ENCODE assay signal across 8 cellular contexts in genomic region chr6:41940759-41941279, GRCh38. TPM values are rescaled to one million over a fixed set of nuclear protein-coding genes. Genes with fewer than 3 reads are reported as not detected.
DNase-seq lines count a peak whose midpoint lies in the region; ATAC-seq, FAIRE-seq and TF ChIP-seq lines count a peak whose summit lies in the region.

No MANE protein-coding gene starts in this region.

- H3K27me3 ChIP-seq in GM23338 (ENCODE audit: insufficient read depth) (no peaks in the 10 kb centered on the region), Panc1 (ENCODE audit: control insufficient read depth, insufficient read depth, low read length) (no peaks in the 10 kb centered on the region), heart right ventricle (no peaks in the 10 kb centered on the region), pancreas (no peaks in the 10 kb centered on the region)

- CTCF ChIA-PET in Panc1 (lab: Charles Lee): interaction anchor here (0.5 to 0.7 kb wide), 2 partner anchors 45 to 338 kb away, joined by 3 to 4 read pairs; no protein-coding TSS in a partner anchor

- DNase-seq in C1 segment of cervical spinal cord (lab: John Stamatoyannopoulos, UW) (peak in 10 of 14 donors; percentile 29 to 66 (median 54)), GM23338 (ENCODE audit: low spot score) (peak; percentile 63), Panc1 (ENCODE audit: low read depth, low spot score) (no peak), heart right ventricle (peak; percentile 65 to 66), pancreas (peak in 5 of 6 donors; percentile 26 to 83 (median 33))
- peak; percentile 76 for DNase-seq in activated naive CD8-positive, alpha-beta T cell treated with anti-CD3 and anti-CD28 coated beads, Interleukin-2, amount 10 ng/mL, durations not matched to agents 7 days and 5 days

- H3K9me2 ChIP-seq in GM23338 (ENCODE audit: insufficient read depth): no peaks in the 10 kb centered on the region

- H3K27ac Mint-ChIP-seq in GM23338: no peak overlapping the region
- H3K27ac Mint-ChIP-seq in activated naive CD8-positive, alpha-beta T cell treated with anti-CD3 and anti-CD28 coated beads, Interleukin-2, amount 10 ng/mL, durations not matched to agents 7 days and 5 days: peak overlapping the region; percentile 94

- no peak overlapping the region; the same call in 1 of the 2 replicates for H3K27ac ChIP-seq in GM23338 (ENCODE audit: low read depth)
- peak overlapping the region; percentile 71 for H3K27ac ChIP-seq in Panc1 (ENCODE audit: low read length)
- H3K27ac ChIP-seq in heart right ventricle: peak overlapping the region; percentile 38 to 94 (median 88)
- peak overlapping the region in 2 of 4 donors; percentile 23 to 53 for H3K27ac ChIP-seq in pancreas

- peak overlapping the region; percentile 99 for H3K4me2 ChIP-seq in GM23338

- H4K20me1 ChIP-seq in GM23338 (replicated peaks; ENCODE audit: insufficient read depth): 0 out of 2 replicates have a peak, but pooled peaks cover 3% of the 10 kb centered on the region

- H3K4me3 Mint-ChIP-seq in GM23338: peak overlapping the region; percentile 91
- H3K4me3 Mint-ChIP-seq in activated naive CD8-positive, alpha-beta T cell treated with anti-CD3 and anti-CD28 coated beads, Interleukin-2, amount 10 ng/mL, durations not matched to agents 7 days and 5 days: peak overlapping the region; percentile 100

- intact Hi-C loops in Panc1 (cut with micrococcal nuclease; ENCODE audit: unreplicated experiment): no loop called here
- intact Hi-C loops in heart right ventricle (cut with DNase I): loop anchor here in 6 of 10 donors (2.0 to 5.0 kb wide), 3 partner anchors 101 to 154 kb away; partner anchors contain the start of gene TOMM6 (in 2 of the 6)
- intact Hi-C loops in pancreas (cut with DNase I): no loop called here

- no peaks in the 10 kb centered on the region; the same call in 1 of the 2 replicates for H3K36me3 ChIP-seq in GM23338 (ENCODE audit: insufficient read depth)
- no peaks in the 10 kb centered on the region for H3K36me3 ChIP-seq in Panc1 (ENCODE audit: control insufficient read depth, insufficient read depth, low read length)
- peaks cover 0 to 26% (median 3%) of the 10 kb centered on the region in 9 donors for H3K36me3 ChIP-seq in heart right ventricle
- H3K36me3 ChIP-seq in pancreas: no peaks in the 10 kb centered on the region

- H3F3A ChIP-seq in GM23338 (replicated peaks; ENCODE audit: low read depth): peaks cover 33% of the 10 kb centered on the region

- H3K27me3 Mint-ChIP-seq in GM23338 (ENCODE audit: insufficient read depth, low read depth, poor library complexity): peaks cover 25% of the 10 kb centered on the region
- H3K27me3 Mint-ChIP-seq in activated naive CD8-positive, alpha-beta T cell treated with anti-CD3 and anti-CD28 coated beads, Interleukin-2, amount 10 ng/mL, durations not matched to agents 7 days and 5 days: no peaks in the 10 kb centered on the region

- 0% methylated on average over 35 to 38 of the region's 38 CpGs for WGBS in heart right ventricle, 2 donors
- WGBS in pancreas, 2 donors: 0 to 1% methylated on average over 35 to 38 of the region's 38 CpGs

- in situ Hi-C loops in Panc1 (cut with HindIII; ENCODE audit: low pct_unique_long_range_greater_than_20kb, low sequenced_read_pairs): no loop called here

- H3K9me3 Mint-ChIP-seq in GM23338: no peaks in the 10 kb centered on the region
- H3K9me3 Mint-ChIP-seq in activated naive CD8-positive, alpha-beta T cell treated with anti-CD3 and anti-CD28 coated beads, Interleukin-2, amount 10 ng/mL, durations not matched to agents 7 days and 5 days: no peaks in the 10 kb centered on the region

- H3K9me3 ChIP-seq in Panc1 (ENCODE audit: control insufficient read depth, insufficient read depth, low read depth, low read length) (no peaks in the 10 kb centered on the region), heart right ventricle (no peaks in the 10 kb centered on the region), pancreas (no peaks in the 10 kb centered on the region)

- ATAC-seq in GM23338: peak; percentile 8
- ATAC-seq in Panc1: peak; percentile 6
- no peak for ATAC-seq in activated naive CD8-positive, alpha-beta T cell treated with anti-CD3 and anti-CD28 coated beads, Interleukin-2, amount 10 ng/mL, durations not matched to agents 7 days and 5 days (ENCODE audit: low read depth)
- peak; percentile 16 to 70 (median 50) for ATAC-seq in heart right ventricle
- ATAC-seq in pancreas: peak; percentile 16 to 26 (median 24)
- no peak for ATAC-seq in HG02571 (IDR thresholded peaks at IDR 0.05; ENCODE audit: unreplicated experiment)
- ATAC-seq in HG03571 (IDR thresholded peaks at IDR 0.05; ENCODE audit: unreplicated experiment): no peak

- H3K4me1 ChIP-seq in GM23338 (ENCODE audit: insufficient read depth): peaks cover 29% of the 10 kb centered on the region
- peaks cover 30% of the 10 kb centered on the region for H3K4me1 ChIP-seq in Panc1 (ENCODE audit: control insufficient read depth, insufficient read depth, low read length)
- peaks cover 26 to 66% (median 55%) of the 10 kb centered on the region in 9 donors for H3K4me1 ChIP-seq in heart right ventricle
- H3K4me1 ChIP-seq in pancreas: peaks cover 0 to 12% (median 0%) of the 10 kb centered on the region in 3 donors

- H3K4me3 ChIP-seq in GM23338: peak overlapping the region; percentile 98
- H3K4me3 ChIP-seq in Panc1 (ENCODE audit: low read depth in 2 of 2, low read length in 2 of 2): peak overlapping the region; percentile 58 to 90
- peak overlapping the region; percentile 57 to 99 (median 92) for H3K4me3 ChIP-seq in heart right ventricle
- peak overlapping the region; percentile 69 to 93 (median 80) for H3K4me3 ChIP-seq in pancreas

- no TSS peak for BruUV-seq in Panc1 (replicated peaks; lab: Mats Ljungman, UMichigan)

- no peak for TF ChIP-seq CTCF in GM23338 (conservative IDR thresholded peaks at IDR 0.05; ENCODE audit: low read depth in 2 of 2)
- no peak for TF ChIP-seq CTCF in Panc1 (IDR thresholded peaks at IDR 0.05)
- TF ChIP-seq CTCF in heart right ventricle (IDR thresholded peaks at IDR 0.05): peak in 2 of 9 donors; percentile 5 to 19
- no peak for TF ChIP-seq CTCF in pancreas (IDR thresholded peaks at IDR 0.05)

- POLR2A ChIA-PET in Panc1 (lab: Charles Lee): no interaction called here
- POLR2A ChIA-PET in activated naive CD8-positive, alpha-beta T cell treated with anti-CD3 and anti-CD28 coated beads, Interleukin-2, amount 10 ng/mL, durations not matched to agents 7 days and 5 days (lab: Charles Lee): interaction anchor here (1.0 to 20.2 kb wide), 11 partner anchors 16 to 153 kb away, joined by 3 to 556 read pairs (median 9); partner anchors contain the start of genes BYSL, MED20, TAF8 and TOMM6

- FAIRE-seq in pancreas (lab: Jason Lieb, UNC): no peak

- H3K79me2 ChIP-seq in GM23338 (replicated peaks; ENCODE audit: insufficient read depth): 0 out of 2 replicates have a peak, but pooled peaks cover 6% of the 10 kb centered on the region

- H3K4me1 Mint-ChIP-seq in GM23338: peaks cover 39% of the 10 kb centered on the region
- H3K4me1 Mint-ChIP-seq in activated naive CD8-positive, alpha-beta T cell treated with anti-CD3 and anti-CD28 coated beads, Interleukin-2, amount 10 ng/mL, durations not matched to agents 7 days and 5 days: peaks cover 43% of the 10 kb centered on the region

- peaks cover 12% of the 10 kb centered on the region for H3K36me3 Mint-ChIP-seq in GM23338 (ENCODE audit: low read depth)
- peaks cover 44% of the 10 kb centered on the region for H3K36me3 Mint-ChIP-seq in activated naive CD8-positive, alpha-beta T cell treated with anti-CD3 and anti-CD28 coated beads, Interleukin-2, amount 10 ng/mL, durations not matched to agents 7 days and 5 days

- peak overlapping the region; percentile 83 for H2AFZ ChIP-seq in GM23338

RNA-seq across cellular contexts. Expression of gene CCND3, which starts 0.8 kb away (rescaled TPM):
- total RNA-seq in GM23338 (2014; rRNA removed; shearing (Covaris generic)): 24.5 and 30.9 TPM in 2 replicates
- polyA plus RNA-seq in GM23338 (2016; fragmentation: Nextera tagmentation; extraction: Ambion mirVana) (19.1 and 19.7 TPM in 2 replicates), heart right ventricle (10 to 100 TPM; 55.5 to 77.3 TPM), pancreas (10 to 100 TPM; 32.5 to 56.6 TPM)
- total RNA-seq in Panc1 (2021; ENCODE audit: unreplicated experiment) (36.8 TPM), heart right ventricle (10 to 100 TPM; 29.6 to 51.8 (median 37.5) TPM), pancreas (10 to 100 TPM; 14.2 to 41.3 (median 20.8) TPM)
- 44.2 TPM for polyA plus RNA-seq in Panc1 (2012; ENCODE audit: insufficient read length)
- 100 to 1,000 TPM; 382 to 413 TPM for total RNA-seq in activated naive CD8-positive, alpha-beta T cell treated with anti-CD3 and anti-CD28 coated beads, Interleukin-2, amount 10 ng/mL, durations not matched to agents 7 days and 5 days

RNA-seq across cellular contexts. Expression of gene BYSL, which starts 19.5 kb away (rescaled TPM):
- total RNA-seq in GM23338 (2014; rRNA removed; shearing (Covaris generic)): 32.7 and 33.7 TPM in 2 replicates
- 30.3 and 35.3 TPM in 2 replicates for polyA plus RNA-seq in GM23338 (2016; fragmentation: Nextera tagmentation; extraction: Ambion mirVana)
- 49.1 TPM for total RNA-seq in Panc1 (2021; ENCODE audit: unreplicated experiment)
- polyA plus RNA-seq in Panc1 (2012; ENCODE audit: insufficient read length): 75.1 TPM
- 10 to 100 TPM; 23.1 to 26.9 TPM for total RNA-seq in activated naive CD8-positive, alpha-beta T cell treated with anti-CD3 and anti-CD28 coated beads, Interleukin-2, amount 10 ng/mL, durations not matched to agents 7 days and 5 days
- 10 to 100 TPM in 3 of 10 donors, 1 to 10 TPM in 7; 7.5 to 14.6 (median 9.9) TPM for total RNA-seq in heart right ventricle
- polyA plus RNA-seq in heart right ventricle: 10 to 100 TPM in 1 of 2 donors, 1 to 10 TPM in 1; 4.3 to 20.0 TPM
- 10 to 100 TPM in 1 of 6 donors, 1 to 10 TPM in 5; 4.7 to 18.6 (median 8.2) TPM for total RNA-seq in pancreas
- polyA plus RNA-seq in pancreas: 10 to 100 TPM; 10.2 to 12.8 TPM

RNA-seq across cellular contexts. Expression of gene MED20, which starts 19.9 kb away (rescaled TPM):
- 39.3 and 47.2 TPM in 2 replicates for total RNA-seq in GM23338 (2014; rRNA removed; shearing (Covaris generic))
- polyA plus RNA-seq in GM23338 (2016; fragmentation: Nextera tagmentation; extraction: Ambion mirVana): 18.1 and 20.1 TPM in 2 replicates
- total RNA-seq in Panc1 (2021; ENCODE audit: unreplicated experiment): 24.5 TPM
- 14.2 TPM for polyA plus RNA-seq in Panc1 (2012; ENCODE audit: insufficient read length)
- total RNA-seq in activated naive CD8-positive, alpha-beta T cell treated with anti-CD3 and anti-CD28 coated beads, Interleukin-2, amount 10 ng/mL, durations not matched to agents 7 days and 5 days: 10 to 100 TPM; 18.5 to 21.4 TPM
- total RNA-seq in heart right ventricle: 10 to 100 TPM; 12.6 to 21.5 (median 17.3) TPM
- 10 to 100 TPM; 11.0 to 11.1 TPM for polyA plus RNA-seq in heart right ventricle
- total RNA-seq in pancreas: 10 to 100 TPM in 1 of 6 donors, 1 to 10 TPM in 5; 5.8 to 13.1 (median 8.7) TPM
- 1 to 10 TPM; 5.3 to 9.3 TPM for polyA plus RNA-seq in pancreas

RNA-seq across cellular contexts. Expression of gene USP49, which starts 45.6 kb away (rescaled TPM):
- total RNA-seq in GM23338 (2014; rRNA removed; shearing (Covaris generic)): 20.2 and 21.5 TPM in 2 replicates
- 5.3 and 5.9 TPM in 2 replicates for polyA plus RNA-seq in GM23338 (2016; fragmentation: Nextera tagmentation; extraction: Ambion mirVana)
- 5.4 TPM for total RNA-seq in Panc1 (2021; ENCODE audit: unreplicated experiment)
- polyA plus RNA-seq in Panc1 (2012; ENCODE audit: insufficient read length): 2.3 TPM
- total RNA-seq in activated naive CD8-positive, alpha-beta T cell treated with anti-CD3 and anti-CD28 coated beads, Interleukin-2, amount 10 ng/mL, durations not matched to agents 7 days and 5 days: 1 to 10 TPM; 5.8 to 6.9 TPM
- total RNA-seq in heart right ventricle: 1 to 10 TPM; 1.1 to 2.0 (median 1.7) TPM
- 1 to 10 TPM in 1 of 2 donors, under 1 TPM in 1; 0.58 to 2.0 TPM for polyA plus RNA-seq in heart right ventricle
- total RNA-seq in pancreas: 1 to 10 TPM in 5 of 6 donors, under 1 TPM in 1; 0.98 to 2.4 (median 1.4) TPM
- 1 to 10 TPM; 1.5 TPM for polyA plus RNA-seq in pancreas

Comparison
In these comparisons a context has a peak if more than half of its experiments do, and no peak if none do; other contexts are left out.
1. ATAC-seq: peak in GM23338 (single experiment), Panc1 (single experiment), heart right ventricle (8 of 8) and pancreas (4 of 4); none in activated naive CD8-positive, alpha-beta T cell treated with anti-CD3 and anti-CD28 coated beads, Interleukin-2, amount 10 ng/mL, durations not matched to agents 7 days and 5 days (single experiment), HG02571 (single experiment) and HG03571 (single experiment).
2. RNA of gene CCND3, which starts 0.8 kb away (total RNA-seq): 382 to 413 TPM in activated naive CD8-positive, alpha-beta T cell treated with anti-CD3 and anti-CD28 coated beads, Interleukin-2, amount 10 ng/mL, durations not matched to agents 7 days and 5 days; 29.6 to 51.8 TPM in heart right ventricle, 36.8 TPM in Panc1 (single experiment), 24.5 to 30.9 TPM in GM23338 and 14.2 to 41.3 TPM in pancreas; every median in the first group is over 4 times any median in the second.
3. intact Hi-C loops: an anchor here in heart right ventricle (2.0 to 5.0 kb wide); none called in Panc1 and pancreas.
4. Peak in every context shown above with its lines, with median percentiles within 50 percentile points of each other: H3K4me3 ChIP-seq.